8 cellular contexts compared by ENCODE assay signal in genomic region chr11:57514538-57515331, GRCh38. TPM values are rescaled to one million over a fixed set of nuclear protein-coding genes. Genes with fewer than 3 reads are reported as not detected.
DNase-seq lines count a peak whose midpoint lies in the region; ATAC-seq and TF ChIP-seq lines count a peak whose summit lies in the region.

No MANE protein-coding gene starts in this region.

- no peaks in the 10 kb centered on the region for H3K79me1 ChIP-seq in mesenchymal stem cell (replicated peaks; ENCODE audit: low read length, poor library complexity, severe bottlenecking)

- peak overlapping the region; percentile 36 for H4K8ac ChIP-seq in mesenchymal stem cell (ENCODE audit: low read length)

- H3K4me2 ChIP-seq in mesenchymal stem cell (ENCODE audit: low read length, poor library complexity, severe bottlenecking): peak overlapping the region; percentile 99

- H3K14ac ChIP-seq in mesenchymal stem cell (ENCODE audit: low read length in 2 of 2): peak overlapping the region in 1 of 2 experiments; percentile 44

- H2AK5ac ChIP-seq in mesenchymal stem cell (ENCODE audit: low read length, severe bottlenecking): no peak overlapping the region

- no peak for TF ChIP-seq CTCF in LNCaP clone FGC (IDR thresholded peaks at IDR 0.05; ENCODE audit: control insufficient read depth, extremely low read depth, insufficient read depth)
- no peak for TF ChIP-seq CTCF in dorsolateral prefrontal cortex (IDR thresholded peaks at IDR 0.05 in 54 of 56, conservative IDR thresholded peaks at IDR 0.05 in 2 of 56; ENCODE audit: low read depth in 1 of 56, partially characterized antibody in 56 of 56)

- H3K9me3 ChIP-seq in ES-I3 (ENCODE audit: control insufficient read depth, insufficient read depth, low read length) (no peaks in the 10 kb centered on the region), mesenchymal stem cell (ENCODE audit: control insufficient read depth, low read length) (no peaks in the 10 kb centered on the region)

- no peak overlapping the region for H2BK5ac ChIP-seq in mesenchymal stem cell (ENCODE audit: low read depth, low read length, poor library complexity, severe bottlenecking)

- H2AFZ ChIP-seq in mesenchymal stem cell (ENCODE audit: low read depth, low read length): peak overlapping the region; percentile 43

- H3K27ac ChIP-seq in dorsolateral prefrontal cortex: peak overlapping the region in 46 of 59 donors; percentile 2 to 81 (median 56)
- no peak overlapping the region for H3K27ac ChIP-seq in mesenchymal stem cell (ENCODE audit: low read length, poor library complexity, severe bottlenecking)

- peaks cover 6% of the 10 kb centered on the region; the same call in 1 of the 2 replicates for H3K4me1 ChIP-seq in ES-I3 (ENCODE audit: insufficient read depth, low read length)
- H3K4me1 ChIP-seq in mesenchymal stem cell (ENCODE audit: control insufficient read depth, insufficient read depth, low read depth, low read length): peaks cover 14% of the 10 kb centered on the region

- H3K4me3 ChIP-seq in LNCaP clone FGC (ENCODE audit: low read depth, low read length) (peak overlapping the region; percentile 87), dorsolateral prefrontal cortex (peak overlapping the region; percentile 61 to 91 (median 78)), mesenchymal stem cell (ENCODE audit: insufficient read depth in 1 of 2, low read depth in 1 of 2, low read length in 2 of 2) (peak overlapping the region; percentile 72 to 84)

- H2BK12ac ChIP-seq in mesenchymal stem cell (ENCODE audit: low read length in 2 of 2): peak overlapping the region in 1 of 2 experiments; percentile 15

- peak; percentile 52 for ATAC-seq in GM21619 (IDR thresholded peaks at IDR 0.05; ENCODE audit: unreplicated experiment)
- ATAC-seq in HG03097 (IDR thresholded peaks at IDR 0.05; ENCODE audit: low FRiP score, unreplicated experiment): no peak

- no peak overlapping the region for H3K4ac ChIP-seq in mesenchymal stem cell (ENCODE audit: low read depth in 1 of 2, low read length in 2 of 2)

- DNase-seq in LNCaP clone FGC (ENCODE audit: low read depth) (no peak), dorsolateral prefrontal cortex (peak in 6 of 10 donors; percentile 34 to 70 (median 60)), mesenchymal stem cell (peak; percentile 41)
- DNase-seq in activated CD4-positive, CD25-positive, alpha-beta regulatory T cell (lab: John Stamatoyannopoulos, UW): peak in 3 of 4 experiments; percentile 15 to 42 (median 19)
- peak; percentile 22 to 32 for DNase-seq in stimulated activated CD8-positive, alpha-beta memory T cell treated with anti-CD3 and anti-CD28 coated beads, Interleukin-7, amount 100 ng/mL, for 48 hours (ENCODE audit: extremely low read depth in 1 of 2, low read depth in 1 of 2)

- H2BK15ac ChIP-seq in mesenchymal stem cell (ENCODE audit: low read depth, poor library complexity, severe bottlenecking): no peak overlapping the region

- H3K9ac ChIP-seq in ES-I3 (ENCODE audit: low read depth, low read length) (peak overlapping the region; percentile 58), mesenchymal stem cell (ENCODE audit: low read length) (peak overlapping the region; percentile 91)

- H3K18ac ChIP-seq in mesenchymal stem cell (ENCODE audit: low read depth in 1 of 2, low read length in 2 of 2): peak overlapping the region; percentile 40 to 67

- peak overlapping the region; percentile 27 for H2BK120ac ChIP-seq in mesenchymal stem cell (ENCODE audit: low read depth, low read length)

- H3K27me3 ChIP-seq in dorsolateral prefrontal cortex (no peaks in the 10 kb centered on the region), mesenchymal stem cell (ENCODE audit: control insufficient read depth in 1 of 2, insufficient read depth in 1 of 2, low read length in 2 of 2) (no peaks in the 10 kb centered on the region)

- H3K23ac ChIP-seq in mesenchymal stem cell (ENCODE audit: low read length in 2 of 2): peak overlapping the region in 1 of 2 experiments; percentile 74

- WGBS in mesenchymal stem cell: 1% methylated on average over 50 of the region's 57 CpGs

- H3K36me3 ChIP-seq in ES-I3 (ENCODE audit: insufficient read depth, low read length) (no peaks in the 10 kb centered on the region), mesenchymal stem cell (ENCODE audit: control insufficient read depth in 1 of 2, insufficient read depth in 2 of 2, low read depth in 1 of 2, low read length in 2 of 2) (no peaks in the 10 kb centered on the region)

- intact Hi-C loops in dorsolateral prefrontal cortex (cut with DNase I): no loop called here

- H4K91ac ChIP-seq in mesenchymal stem cell (ENCODE audit: low read length): no peak overlapping the region

RNA-seq across cellular contexts. Expression of gene SLC43A1, which starts 0.8 kb away (rescaled TPM):
- total RNA-seq in dorsolateral prefrontal cortex: 10 to 100 TPM in 11 of 120 experiments, 1 to 10 TPM in 109; 2.9 to 12.3 (median 6.9) TPM
- polyA plus RNA-seq in mesenchymal stem cell (2013, experiment 1 of 2): 3.9 TPM
- 3.8 TPM for polyA plus RNA-seq in mesenchymal stem cell (2013, experiment 2 of 2)

RNA-seq across cellular contexts. Expression of gene TIMM10, which starts 15.8 kb away (rescaled TPM):
- total RNA-seq in dorsolateral prefrontal cortex: 10 to 100 TPM; 26.5 to 76.2 (median 48.8) TPM
- polyA plus RNA-seq in mesenchymal stem cell (2013, experiment 1 of 2): 52.8 TPM
- polyA plus RNA-seq in mesenchymal stem cell (2013, experiment 2 of 2): 54.7 TPM

RNA-seq across cellular contexts. Expression of gene SMTNL1, which starts 22.7 kb away (rescaled TPM):
- total RNA-seq in dorsolateral prefrontal cortex: under 1 TPM in 1 of 120 experiments, not detected in 119; 0.18 TPM
- polyA plus RNA-seq in mesenchymal stem cell (2013, experiment 1 of 2): not detected
- not detected for polyA plus RNA-seq in mesenchymal stem cell (2013, experiment 2 of 2)

RNA-seq across cellular contexts. Expression of gene UBE2L6, which starts 52.7 kb away (rescaled TPM):
- 100 to 1,000 TPM in 4 of 120 experiments, 10 to 100 TPM in 116; 40.6 to 139 (median 59.0) TPM for total RNA-seq in dorsolateral prefrontal cortex
- 121 TPM for polyA plus RNA-seq in mesenchymal stem cell (2013, experiment 1 of 2)
- polyA plus RNA-seq in mesenchymal stem cell (2013, experiment 2 of 2): 124 TPM

RNA-seq across cellular contexts. Expression of gene RTN4RL2, which starts 54.4 kb away (rescaled TPM):
- total RNA-seq in dorsolateral prefrontal cortex: 10 to 100 TPM in 119 of 120 experiments, 1 to 10 TPM in 1; 8.1 to 75.2 (median 32.4) TPM
- 0.28 TPM for polyA plus RNA-seq in mesenchymal stem cell (2013, experiment 1 of 2)
- 0.22 TPM for polyA plus RNA-seq in mesenchymal stem cell (2013, experiment 2 of 2)
